28 cellular contexts compared by ENCODE assay signal in the genomic region with DNA sequence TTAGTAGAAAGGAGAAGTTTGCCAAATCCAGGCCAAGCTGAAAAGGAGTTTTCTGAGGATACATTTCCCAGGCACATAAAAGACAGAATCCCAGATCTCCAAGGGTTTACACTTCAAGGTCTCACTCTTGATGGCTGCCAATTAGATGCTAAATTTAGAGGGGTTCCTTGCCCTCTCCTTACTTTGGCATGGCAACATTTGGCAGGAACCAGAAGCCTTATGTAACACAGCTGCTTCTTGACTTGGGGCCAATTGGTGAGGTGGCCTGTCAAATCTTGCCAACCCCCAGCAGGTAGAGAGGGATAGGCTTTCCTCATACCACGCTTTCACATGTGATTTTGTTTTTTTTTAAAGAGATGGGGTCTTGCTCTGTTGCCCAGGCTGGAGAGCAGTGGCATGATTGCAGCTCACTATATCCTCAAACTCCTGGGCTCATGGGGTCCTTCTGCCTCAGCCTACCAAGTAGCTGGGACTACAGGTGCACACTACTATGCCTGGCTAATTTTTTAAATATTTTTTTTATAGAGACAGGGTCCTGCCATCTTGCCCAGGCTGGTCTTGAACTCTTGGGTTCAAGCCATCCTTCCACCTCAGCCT. TPM values are rescaled to one million over a fixed set of nuclear protein-coding genes. Genes with fewer than 3 reads are reported as not detected.
A peak's percentile ranks its signal among the peaks of the same experiment; 100 is the strongest.
DNase-seq lines count a peak whose midpoint lies in the region; ATAC-seq, FAIRE-seq and TF ChIP-seq lines count a peak whose summit lies in the region.
"Had no signal": no experiment of that assay in that cellular context is flagged by ENCODE, and none has a peak within 500 bp of the region (broad histone marks: within the 10 kb centered on the region; RNA-seq: fewer than 3 reads in every experiment).

No MANE protein-coding gene starts in this region.

- peak overlapping the region; percentile 14 for H3K27ac Mint-ChIP-seq in stimulated activated effector memory CD8-positive, alpha-beta T cell treated with anti-CD3 and anti-CD28 coated beads, Interleukin-12 subunit alpha, Interleukin-12 subunit beta, amount 100 ng/mL, for 72 hours
- H3K27ac Mint-ChIP-seq: activated B cell treated with CpG ODN at 0.5 μM for 24 hours; activated naive CD8-positive, alpha-beta T cell treated with anti-CD3 and anti-CD28 coated beads, Interleukin-2, amount 50 U/mL, for 24 hours; activated T-cell treated with anti-CD3 and anti-CD28 coated beads, Interleukin-2, amount 50 U/mL, for 72 hours; natural killer cell treated with Interleukin-12 subunit alpha and Interleukin-12 subunit beta and Interleukin-15 and Interleukin-18, amount 100 ng/mL, for 72 hours; stimulated activated naive CD8-positive, alpha-beta T cell treated with anti-CD3 and anti-CD28 coated beads, Interleukin-15, Interleukin-2, amounts not matched to agents 100 ng/mL and 50 ng/mL, for 24 hours had no signal

- 0 out of 2 replicates have a peak, but pooled peaks cover under 1% of the 10 kb centered on the region for H4K20me1 ChIP-seq in K562 (replicated peaks; ENCODE audit: control insufficient read depth, insufficient read depth, low read length)

- H2AFZ ChIP-seq in K562 (ENCODE audit: low read depth, low read length), result no peak overlapping the region

- CTCF ChIA-PET in K562 (lab: Yijun Ruan, JAX; ENCODE audit: low intra/inter-chr PET ratio), result no interaction called here

- H3K4me2 ChIP-seq in K562 (ENCODE audit: insufficient read depth, low read length), result no peak overlapping the region

- no peaks in the 10 kb centered on the region for H3K9me1 ChIP-seq in K562 (ENCODE audit: control insufficient read depth, insufficient read depth, low read length)

- TF ChIP-seq RAD21 in K562 (CRISPR knock-in tag; conservative IDR thresholded peaks at IDR 0.05 in 1 of 2, IDR thresholded peaks at IDR 0.05 in 1 of 2), result no peak

- peaks cover 0 to 5% of the 10 kb centered on the region in 2 donors for H3K4me1 ChIP-seq in right atrium auricular region
- H3K4me1 ChIP-seq in K562 (replicated peaks in 1 of 2; ENCODE audit: control insufficient read depth in 2 of 2, insufficient read depth in 2 of 2, low read length in 2 of 2), result no peaks in the 10 kb centered on the region
- H3K4me1 ChIP-seq in tibial artery, result peaks cover 0 to 11% (median 4%) of the 10 kb centered on the region in 4 donors
- H3K4me1 ChIP-seq: foreskin keratinocyte, SJSA1 had no signal

- H3K4me1 Mint-ChIP-seq in stimulated activated effector memory CD8-positive, alpha-beta T cell treated with anti-CD3 and anti-CD28 coated beads, Interleukin-12 subunit alpha, Interleukin-12 subunit beta, amount 100 ng/mL, for 72 hours, result no peaks in the 10 kb centered on the region
- H3K4me1 Mint-ChIP-seq: activated B cell treated with CpG ODN at 0.5 μM for 24 hours; activated naive CD8-positive, alpha-beta T cell treated with anti-CD3 and anti-CD28 coated beads, Interleukin-2, amount 50 U/mL, for 24 hours; CD4-positive, CD25-positive, alpha-beta regulatory T cell had no signal

- intact Hi-C loops in Right ventricle myocardium inferior (cut with DNase I), result no loop called here
- intact Hi-C loops in K562 (cut with micrococcal nuclease), result no loop called here
- intact Hi-C loops in tibial artery (cut with DNase I; ENCODE audit: low total_unique reads), result no loop called here

- peaks cover 74% of the 10 kb centered on the region for H3K36me3 ChIP-seq in right atrium auricular region
- peaks cover 93% of the 10 kb centered on the region for H3K36me3 ChIP-seq in K562 (ENCODE audit: control insufficient read depth, insufficient read depth, low read length)
- H3K36me3 ChIP-seq in tibial artery, result peaks cover 41 to 69% (median 64%) of the 10 kb centered on the region in 3 donors

- H3K9me3 Mint-ChIP-seq in stimulated activated effector memory CD8-positive, alpha-beta T cell treated with anti-CD3 and anti-CD28 coated beads, Interleukin-12 subunit alpha, Interleukin-12 subunit beta, amount 100 ng/mL, for 72 hours, result no peaks in the 10 kb centered on the region
- H3K9me3 Mint-ChIP-seq: activated B cell treated with CpG ODN at 0.5 μM for 24 hours; activated naive CD8-positive, alpha-beta T cell treated with anti-CD3 and anti-CD28 coated beads, Interleukin-2, amount 50 U/mL, for 24 hours; activated T-cell treated with anti-CD3 and anti-CD28 coated beads, Interleukin-2, amount 50 U/mL, for 72 hours; natural killer cell treated with Interleukin-12 subunit alpha and Interleukin-12 subunit beta and Interleukin-15 and Interleukin-18, amount 100 ng/mL, for 72 hours; stimulated activated naive CD8-positive, alpha-beta T cell treated with anti-CD3 and anti-CD28 coated beads, Interleukin-15, Interleukin-2, amounts not matched to agents 100 ng/mL and 50 ng/mL, for 24 hours had no signal

- no peak for TF ChIP-seq CTCF in right atrium auricular region (IDR thresholded peaks at IDR 0.05)
- TF ChIP-seq CTCF in K562 (IDR thresholded peaks at IDR 0.05 in 2 of 3, conservative IDR thresholded peaks at IDR 0.05 in 1 of 3; ENCODE audit: insufficient read depth in 2 of 3, low read depth in 1 of 3, low read length in 3 of 3), result no peak
- TF ChIP-seq CTCF in tibial artery (IDR thresholded peaks at IDR 0.05), result no peak

- POLR2A ChIA-PET in K562 (lab: Yijun Ruan, JAX), result interaction anchor here (0.7 to 2.6 kb wide), 6 partner anchors 10 to 51 kb away, joined by 3 to 6 read pairs (median 3); a partner anchor contains a TSS

- ATAC-seq in Right ventricle myocardium inferior (peak; percentile 52), K562 (no peak), GM18868 (IDR thresholded peaks at IDR 0.05; ENCODE audit: unreplicated experiment) (no peak)
- ATAC-seq in stimulated activated effector memory CD8-positive, alpha-beta T cell treated with anti-CD3 and anti-CD28 coated beads, Interleukin-12 subunit alpha, Interleukin-12 subunit beta, amount 100 ng/mL, for 72 hours, result no peak
- ATAC-seq: activated naive CD8-positive, alpha-beta T cell treated with anti-CD3 and anti-CD28 coated beads, Interleukin-2, amount 50 U/mL, for 24 hours; activated T-cell treated with anti-CD3 and anti-CD28 coated beads, Interleukin-2, amount 50 U/mL, for 72 hours; foreskin keratinocyte; mucosa of descending colon; natural killer cell treated with Interleukin-12 subunit alpha and Interleukin-12 subunit beta and Interleukin-15 and Interleukin-18, amount 100 ng/mL, for 72 hours had no signal

- no peak overlapping the region for H3K4me3 ChIP-seq in right atrium auricular region
- H3K4me3 ChIP-seq in K562, result no peak overlapping the region
- no peak overlapping the region for H3K4me3 ChIP-seq in tibial artery
- H3K4me3 ChIP-seq: dorsolateral prefrontal cortex, esophagus squamous epithelium, mucosa of descending colon, SJSA1 had no signal

- H3K9me3 ChIP-seq in right atrium auricular region (no peaks in the 10 kb centered on the region), K562 (replicated peaks; ENCODE audit: control insufficient read depth, insufficient read depth, low read depth, low read length) (no peaks in the 10 kb centered on the region), tibial artery (no peaks in the 10 kb centered on the region)
- H3K9me3 ChIP-seq: esophagus squamous epithelium, mucosa of descending colon, SJSA1 had no signal

- TF ChIP-seq EP300 in K562 (IDR thresholded peaks at IDR 0.05; ENCODE audit: low read length), result no peak

- DNase-seq in Right ventricle myocardium inferior (ENCODE audit: missing footprints) (no peak), right atrium auricular region (ENCODE audit: low spot score) (no peak), K562 (ENCODE audit: extremely low read depth in 1 of 4, low spot score in 3 of 4) (no peak), islet precursor cell (peak; percentile 19), tibial artery (no peak), GM19239 (ENCODE audit: insufficient read length, low spot score) (no peak)
- no peak for DNase-seq in stimulated activated effector memory CD8-positive, alpha-beta T cell treated with anti-CD3 and anti-CD28 coated beads, Interleukin-12 subunit alpha, Interleukin-12 subunit beta, amount 100 ng/mL, for 72 hours (ENCODE audit: low spot score in 2 of 2)
- DNase-seq: activated B cell treated with CpG ODN at 0.5 μM for 24 hours; activated naive CD8-positive, alpha-beta T cell treated with anti-CD3 and anti-CD28 coated beads, Interleukin-2, amount 50 U/mL, for 24 hours; activated T-cell treated with anti-CD3 and anti-CD28 coated beads, Interleukin-2, amount 50 U/mL, for 72 hours; AML-193; CD4-positive, CD25-positive, alpha-beta regulatory T cell; esophagus squamous epithelium; foreskin keratinocyte; H7; Kasumi-1; MV-4-11; NCI-H1436 treated with DMSO at 0.1 percent for 48 hours; NCI-H82; stimulated activated CD4-positive, alpha-beta T cell treated with anti-CD3 and anti-CD28 coated beads, Interleukin-1b, Interleukin-23, amount 100 ng/mL, for 48 hours had no signal

- BruUV-seq in K562 (replicated peaks; lab: Mats Ljungman, UMichigan), result no TSS peak

- no peak overlapping the region for H3K4me3 Mint-ChIP-seq in stimulated activated effector memory CD8-positive, alpha-beta T cell treated with anti-CD3 and anti-CD28 coated beads, Interleukin-12 subunit alpha, Interleukin-12 subunit beta, amount 100 ng/mL, for 72 hours
- H3K4me3 Mint-ChIP-seq: activated B cell treated with CpG ODN at 0.5 μM for 24 hours; activated naive CD8-positive, alpha-beta T cell treated with anti-CD3 and anti-CD28 coated beads, Interleukin-2, amount 50 U/mL, for 24 hours; activated T-cell treated with anti-CD3 and anti-CD28 coated beads, Interleukin-2, amount 50 U/mL, for 72 hours; CD4-positive, CD25-positive, alpha-beta regulatory T cell; natural killer cell treated with Interleukin-12 subunit alpha and Interleukin-12 subunit beta and Interleukin-15 and Interleukin-18, amount 100 ng/mL, for 72 hours; stimulated activated naive CD8-positive, alpha-beta T cell treated with anti-CD3 and anti-CD28 coated beads, Interleukin-15, Interleukin-2, amounts not matched to agents 100 ng/mL and 50 ng/mL, for 24 hours had no signal

- H3K27ac ChIP-seq in right atrium auricular region (no peak overlapping the region), K562 (ENCODE audit: extremely low read depth, low read depth, low read length) (no peak overlapping the region), tibial artery (no peak overlapping the region)
- H3K27ac ChIP-seq: esophagus squamous epithelium, foreskin keratinocyte, SJSA1 had no signal

- no peak for FAIRE-seq in K562 (lab: Jason Lieb, UNC)
- FAIRE-seq in GM19239 (lab: Jason Lieb, UNC), result no peak

- in situ Hi-C loops in K562 (cut with MboI), result no loop called here

- H3K79me2 ChIP-seq in K562 (ENCODE audit: control insufficient read depth, insufficient read depth, low read length), result no peaks in the 10 kb centered on the region

- H3K9ac ChIP-seq in K562 (ENCODE audit: insufficient read depth in 1 of 2, low read depth in 2 of 2, low read length in 2 of 2), result no peak overlapping the region

- no peaks in the 10 kb centered on the region for H3K27me3 ChIP-seq in right atrium auricular region
- no peaks in the 10 kb centered on the region for H3K27me3 ChIP-seq in K562 (ENCODE audit: control insufficient read depth in 2 of 2, insufficient read depth in 2 of 2, low read length in 2 of 2)
- no peaks in the 10 kb centered on the region for H3K27me3 ChIP-seq in tibial artery
- H3K27me3 ChIP-seq: dorsolateral prefrontal cortex, esophagus squamous epithelium, foreskin keratinocyte, SJSA1 had no signal

- no peak for TF ChIP-seq POLR2A in K562 (conservative IDR thresholded peaks at IDR 0.05)

- WGBS in K562 (ENCODE audit: insufficient coverage, low coverage, missing lambda C conversion rate), result 100% methylated on average over 1 of the region's 1 CpG

- peaks cover 100% of the 10 kb centered on the region for H3K36me3 Mint-ChIP-seq in stimulated activated effector memory CD8-positive, alpha-beta T cell treated with anti-CD3 and anti-CD28 coated beads, Interleukin-12 subunit alpha, Interleukin-12 subunit beta, amount 100 ng/mL, for 72 hours

RNA-seq across cellular contexts. Expression of a gene that starts 25.2 kb away (rescaled TPM):
- total RNA-seq in Right ventricle myocardium inferior (0.14 TPM), right atrium auricular region (not detected), K562 (2014; rRNA removed) (0.05 TPM in 1 of 2 replicates, not detected in the other), K562 (2014; rRNA removed; fragmentation: Illumina TruSeq; extraction: Trizol) (not detected in 2 replicates), K562 (2015; rRNA removed; fragmentation: Illumina TruSeq; extraction: Trizol) (0.08 TPM in 1 of 2 replicates, not detected in the other), K562 (2021) (0.22 TPM in 1 of 2 replicates, not detected in the other)
- total RNA-seq in K562 (2011; cell fraction: chromatin; rRNA removed; ENCODE audit: low replicate concordance), result 0.12 TPM in 1 of 2 replicates, not detected in the other
- total RNA-seq in K562 (2011; cell fraction: nucleolus; rRNA removed), result 0.17 TPM in 1 of 2 replicates, not detected in the other
- total RNA-seq in K562 (2011; cell fraction: nucleoplasm; rRNA removed), result not detected in 2 replicates
- polyA plus RNA-seq in K562 (2011; rRNA removed) (0.04 TPM in 2 replicates), K562 (2014; fragmentation: Illumina TruSeq; extraction: Trizol) (0.07 and 0.13 TPM in 2 replicates), K562 (2014; fragmentation: Nextera tagmentation; extraction: Ambion mirVana) (under 1 TPM in 1 of 2 experiments, not detected in 1; 0.03 TPM), K562 (2014; rRNA removed) (0.04 TPM in 1 of 2 replicates, not detected in the other)
- polyA plus RNA-seq in K562 (2011; cell fraction: cytosol; rRNA removed), result 0.04 and 0.06 TPM in 2 replicates
- polyA plus RNA-seq in K562 (2011; cell fraction: nucleus; rRNA removed), result not detected in 2 replicates
- polyA plus RNA-seq in K562 (2012), result 0.06 and 0.08 TPM in 2 replicates
- polyA minus RNA-seq in K562 (2011; rRNA and poly(A)+ RNA removed), result not detected in 2 replicates
- polyA minus RNA-seq in K562 (2011; cell fraction: cytosol; rRNA and poly(A)+ RNA removed), result not detected in 2 replicates
- polyA minus RNA-seq in K562 (2011; cell fraction: nucleus; rRNA and poly(A)+ RNA removed), result 0.13 TPM in 1 of 2 replicates, not detected in the other
- total RNA-seq: activated B cell treated with CpG ODN at 0.5 μM for 24 hours; activated T-cell treated with anti-CD3 and anti-CD28 coated beads, Interleukin-2, amount 50 U/mL, for 72 hours; CD4-positive, CD25-positive, alpha-beta regulatory T cell; foreskin keratinocyte; lung microvascular endothelial cell; natural killer cell treated with Interleukin-12 subunit alpha and Interleukin-12 subunit beta and Interleukin-15 and Interleukin-18, amount 100 ng/mL, for 72 hours; omental fat pad had no signal
- polyA plus RNA-seq: CD4-positive, CD25-positive, alpha-beta regulatory T cell; foreskin keratinocyte had no signal

RNA-seq across cellular contexts. Expression of a gene that starts 31.7 kb away (rescaled TPM):
- 19.0 TPM for total RNA-seq in Right ventricle myocardium inferior
- 10 to 100 TPM; 20.6 to 20.7 TPM for total RNA-seq in right atrium auricular region
- 175 and 251 TPM in 2 replicates for total RNA-seq in K562 (2011; cell fraction: chromatin; rRNA removed; ENCODE audit: low replicate concordance)
- 114 and 139 TPM in 2 replicates for total RNA-seq in K562 (2011; cell fraction: nucleolus; rRNA removed)
- total RNA-seq in K562 (2011; cell fraction: nucleoplasm; rRNA removed), result 164 and 175 TPM in 2 replicates
- 278 and 343 TPM in 2 replicates for total RNA-seq in K562 (2014; rRNA removed)
- 198 and 205 TPM in 2 replicates for total RNA-seq in K562 (2014; rRNA removed; fragmentation: Illumina TruSeq; extraction: Trizol)
- 192 and 193 TPM in 2 replicates for total RNA-seq in K562 (2015; rRNA removed; fragmentation: Illumina TruSeq; extraction: Trizol)
- 163 and 164 TPM in 2 replicates for total RNA-seq in K562 (2021)
- 184 and 230 TPM in 2 replicates for polyA plus RNA-seq in K562 (2011; rRNA removed)
- 182 and 183 TPM in 2 replicates for polyA plus RNA-seq in K562 (2011; cell fraction: cytosol; rRNA removed)
- 113 and 118 TPM in 2 replicates for polyA plus RNA-seq in K562 (2011; cell fraction: nucleus; rRNA removed)
- 80.7 and 123 TPM in 2 replicates for polyA plus RNA-seq in K562 (2012)
- 147 and 155 TPM in 2 replicates for polyA plus RNA-seq in K562 (2014; fragmentation: Illumina TruSeq; extraction: Trizol)
- 10 to 100 TPM; 48.7 to 58.0 TPM for polyA plus RNA-seq in K562 (2014; fragmentation: Nextera tagmentation; extraction: Ambion mirVana)
- 158 and 209 TPM in 2 replicates for polyA plus RNA-seq in K562 (2014; rRNA removed)
- polyA minus RNA-seq in K562 (2011; rRNA and poly(A)+ RNA removed), result 305 and 349 TPM in 2 replicates
- 133 and 157 TPM in 2 replicates for polyA minus RNA-seq in K562 (2011; cell fraction: cytosol; rRNA and poly(A)+ RNA removed)
- 58.4 and 89.9 TPM in 2 replicates for polyA minus RNA-seq in K562 (2011; cell fraction: nucleus; rRNA and poly(A)+ RNA removed)

RNA-seq across cellular contexts. Expression of a gene that starts 31.9 kb away (rescaled TPM):
- total RNA-seq in Right ventricle myocardium inferior, result 10.4 TPM
- 10 to 100 TPM; 12.7 to 13.3 TPM for total RNA-seq in right atrium auricular region
- 27.0 and 34.0 TPM in 2 replicates for total RNA-seq in K562 (2011; cell fraction: chromatin; rRNA removed; ENCODE audit: low replicate concordance)
- 19.2 and 20.9 TPM in 2 replicates for total RNA-seq in K562 (2011; cell fraction: nucleolus; rRNA removed)
- total RNA-seq in K562 (2011; cell fraction: nucleoplasm; rRNA removed), result 24.3 and 31.5 TPM in 2 replicates
- total RNA-seq in K562 (2014; rRNA removed), result 49.7 and 52.9 TPM in 2 replicates
- total RNA-seq in K562 (2014; rRNA removed; fragmentation: Illumina TruSeq; extraction: Trizol), result 74.7 and 89.2 TPM in 2 replicates
- total RNA-seq in K562 (2015; rRNA removed; fragmentation: Illumina TruSeq; extraction: Trizol), result 72.4 and 74.2 TPM in 2 replicates
- 46.9 and 49.2 TPM in 2 replicates for total RNA-seq in K562 (2021)
- 81.2 and 87.8 TPM in 2 replicates for polyA plus RNA-seq in K562 (2011; rRNA removed)
- polyA plus RNA-seq in K562 (2011; cell fraction: cytosol; rRNA removed), result 40.2 and 52.3 TPM in 2 replicates
- 18.2 and 30.1 TPM in 2 replicates for polyA plus RNA-seq in K562 (2011; cell fraction: nucleus; rRNA removed)
- polyA plus RNA-seq in K562 (2012), result 45.0 and 64.6 TPM in 2 replicates
- 82.4 and 96.7 TPM in 2 replicates for polyA plus RNA-seq in K562 (2014; fragmentation: Illumina TruSeq; extraction: Trizol)
- 100 to 1,000 TPM; 104 to 150 TPM for polyA plus RNA-seq in K562 (2014; fragmentation: Nextera tagmentation; extraction: Ambion mirVana)
- polyA plus RNA-seq in K562 (2014; rRNA removed), result 58.2 and 63.7 TPM in 2 replicates
- 52.2 and 53.3 TPM in 2 replicates for polyA minus RNA-seq in K562 (2011; rRNA and poly(A)+ RNA removed)
- polyA minus RNA-seq in K562 (2011; cell fraction: cytosol; rRNA and poly(A)+ RNA removed), result 12.5 and 17.4 TPM in 2 replicates
- 7.3 and 15.4 TPM in 2 replicates for polyA minus RNA-seq in K562 (2011; cell fraction: nucleus; rRNA and poly(A)+ RNA removed)
